ENCODE assay signal across 7 cellular contexts in the genomic region with DNA sequence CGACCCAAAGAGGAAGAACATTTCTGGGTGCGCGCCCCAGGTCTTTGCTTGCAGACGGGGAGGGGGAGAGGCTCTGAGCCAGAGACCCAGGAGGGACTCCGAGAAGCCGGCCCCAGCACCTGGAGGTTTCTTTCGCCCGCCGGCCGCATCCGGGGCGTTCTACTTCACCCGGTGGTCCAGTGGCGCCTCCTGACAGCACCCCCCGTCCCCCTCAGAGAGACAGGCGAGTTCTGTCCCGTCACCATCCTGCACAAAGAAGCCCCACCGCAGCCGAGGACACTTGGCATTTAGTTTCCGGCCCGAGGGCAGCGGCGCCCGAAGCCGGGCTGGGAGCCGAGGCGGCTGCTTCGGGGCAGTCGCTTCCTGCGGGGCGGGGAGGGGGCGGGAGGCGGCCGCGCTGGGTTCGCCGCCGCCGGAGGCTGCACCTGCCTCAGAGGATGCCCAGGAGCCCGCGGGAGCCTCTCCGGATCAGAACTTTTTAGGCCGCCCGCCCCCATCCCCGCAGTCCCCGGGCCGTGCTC. TPM values are rescaled to one million over a fixed set of nuclear protein-coding genes. Genes with fewer than 3 reads are reported as not detected.
A peak's percentile ranks its signal among the peaks of the same experiment; 100 is the strongest.
DNase-seq lines count a peak whose midpoint lies in the region; ATAC-seq and TF ChIP-seq lines count a peak whose summit lies in the region.

Gene TMEM178B (plus strand): TSS at position 424 of the 521 bp plus-strand sequence.

- no peak within 1 kb of the TSS for H3K27ac Mint-ChIP-seq in central memory CD8-positive, alpha-beta T cell (ENCODE audit: low read depth)

- DNase-seq in NCI-H2227 treated with DMSO at 0.1 percent for 48 hours (lab: John Stamatoyannopoulos, UW) (peak; percentile 37), right lobe of liver (no peak), NCI-H1048 (lab: John Stamatoyannopoulos, UW) (no peak), A172 (ENCODE audit: low spot score) (no peak)
- DNase-seq in central memory CD8-positive, alpha-beta T cell (ENCODE audit: low spot score in 2 of 2), result no peak

- intact Hi-C loops in right lobe of liver (cut with DNase I), result no loop called here

- TF ChIP-seq CTCF in right lobe of liver (IDR thresholded peaks at IDR 0.05), result no peak

- peaks cover 16% of the 10 kb centered on the region for H3K4me1 Mint-ChIP-seq in central memory CD8-positive, alpha-beta T cell

- peak; percentile 29 for ATAC-seq in GM18498 (IDR thresholded peaks at IDR 0.05; ENCODE audit: unreplicated experiment)
- peak; percentile 29 for ATAC-seq in central memory CD8-positive, alpha-beta T cell (replicated peaks; ENCODE audit: extremely low read depth, poor library complexity, severe bottlenecking)
- peak in 1 of 4 donors; percentile 16 for ATAC-seq in right lobe of liver

- H3K27me3 ChIP-seq in right lobe of liver, result peaks cover 13 to 21% of the 10 kb centered on the region in 2 donors
- peaks cover 53% of the 10 kb centered on the region for H3K27me3 ChIP-seq in thymus (ENCODE audit: control insufficient read depth, insufficient read depth)

- H3K4me3 ChIP-seq in right lobe of liver (peak within 1 kb of the TSS; percentile 32 to 51 (median 36)), thymus (ENCODE audit: low read length) (peak within 1 kb of the TSS; percentile 39)

- 0% methylated on average over 15 of the region's 47 CpGs for WGBS in right lobe of liver (ENCODE audit: insufficient coverage, low coverage, low lambda C conversion rate, missing lambda C conversion rate)
- WGBS in thymus, result 1% methylated on average over 47 of the region's 47 CpGs

- H3K27me3 Mint-ChIP-seq in central memory CD8-positive, alpha-beta T cell, result peaks cover 45% of the 10 kb centered on the region

- H3K9me3 ChIP-seq in right lobe of liver, result no peaks in the 10 kb centered on the region
- no peaks in the 10 kb centered on the region for H3K9me3 ChIP-seq in thymus (ENCODE audit: control insufficient read depth)

- peak within 1 kb of the TSS; percentile 76 for H3K4me3 Mint-ChIP-seq in central memory CD8-positive, alpha-beta T cell

- H3K27ac ChIP-seq in right lobe of liver (no peak within 1 kb of the TSS), thymus (ENCODE audit: low read depth) (peak within 1 kb of the TSS; percentile 36)

- H3K36me3 ChIP-seq in right lobe of liver (no peaks in the 10 kb centered on the region), thymus (ENCODE audit: control insufficient read depth, insufficient read depth) (no peaks in the 10 kb centered on the region)

- H3K4me1 ChIP-seq in right lobe of liver (peaks cover 0 to 34% (median 4%) of the 10 kb centered on the region in 4 donors), thymus (ENCODE audit: control insufficient read depth, insufficient read depth, low read length) (no peaks in the 10 kb centered on the region)

- peaks cover 6% of the 10 kb centered on the region for H3K36me3 Mint-ChIP-seq in central memory CD8-positive, alpha-beta T cell (ENCODE audit: insufficient read depth)

- no peaks in the 10 kb centered on the region for H3K9me3 Mint-ChIP-seq in central memory CD8-positive, alpha-beta T cell

- TF ChIP-seq POLR2A in right lobe of liver (IDR thresholded peaks at IDR 0.05), result no peak

RNA-seq across cellular contexts. Expression of gene TMEM178B, which starts in this region (rescaled TPM):
- under 1 TPM in 4 of 6 experiments, not detected in 2; under 0.01 to 0.53 (median 0.13) TPM for total RNA-seq in right lobe of liver
- polyA plus RNA-seq in thymus, result 0.68 TPM
- total RNA-seq in A172 (2014; rRNA removed; shearing (Covaris generic)), result 0.34 and 0.50 TPM in 2 replicates
